Comparison of ENCODE assay signal across 8 cellular contexts in genomic region chr5:69024241-69024651, GRCh38.
A peak's percentile ranks its signal among the peaks of the same experiment; 100 is the strongest.
DNase-seq lines count a peak whose midpoint lies in the region; ATAC-seq and TF ChIP-seq lines count a peak whose summit lies in the region.

No MANE protein-coding gene starts in this region.

- no peak overlapping the region for H3K27ac ChIP-seq in HL-60 (replicated peaks)

- peak; percentile 54 to 61 for DNase-seq in NCI-H2081 (lab: John Stamatoyannopoulos, UW)
- no peak for DNase-seq in NCI-H2081 treated with DMSO at 0.1 percent for 48 hours (lab: John Stamatoyannopoulos, UW)
- DNase-seq in HL-60 (ENCODE audit: low read depth in 1 of 2, low spot score in 1 of 2) = peak in 1 of 2 experiments; percentile 19
- peak; percentile 41 to 58 for DNase-seq in SHP77 (lab: John Stamatoyannopoulos, UW)
- peak; percentile 12 for DNase-seq in endothelial cell (ENCODE audit: low spot score)
- peak in 3 of 10 donors; percentile 9 to 34 (median 30) for DNase-seq in naive thymus-derived CD8-positive, alpha-beta T cell
- no peak for DNase-seq in epidermal melanocyte (ENCODE audit: insufficient read length, low spot score)

- no peak overlapping the region for H3K27ac Mint-ChIP-seq in endothelial cell (ENCODE audit: unreplicated experiment)
- no peak overlapping the region for H3K27ac Mint-ChIP-seq in naive thymus-derived CD8-positive, alpha-beta T cell

- H3K4me1 Mint-ChIP-seq in endothelial cell (ENCODE audit: unreplicated experiment) = no peaks in the 10 kb centered on the region
- peaks cover 0 to 5% (median 3%) of the 10 kb centered on the region in 4 donors for H3K4me1 Mint-ChIP-seq in naive thymus-derived CD8-positive, alpha-beta T cell

- peak; percentile 15 for TF ChIP-seq CTCF in HL-60 (IDR thresholded peaks at IDR 0.05; ENCODE audit: insufficient read depth, low read length)
- peak; percentile 74 for TF ChIP-seq CTCF in endothelial cell (IDR thresholded peaks at IDR 0.05; ENCODE audit: unreplicated experiment)

- H3K27me3 ChIP-seq in HL-60 (ENCODE audit: insufficient read depth, poor library complexity, severe bottlenecking) = no peaks in the 10 kb centered on the region

- H3K27me3 Mint-ChIP-seq in endothelial cell (ENCODE audit: unreplicated experiment) = peaks cover 3% of the 10 kb centered on the region
- peaks cover 2 to 12% (median 7%) of the 10 kb centered on the region in 5 donors for H3K27me3 Mint-ChIP-seq in naive thymus-derived CD8-positive, alpha-beta T cell

- H3K36me3 Mint-ChIP-seq in endothelial cell (ENCODE audit: low read depth, unreplicated experiment) = no peaks in the 10 kb centered on the region
- H3K36me3 Mint-ChIP-seq in naive thymus-derived CD8-positive, alpha-beta T cell = no peaks in the 10 kb centered on the region

- peak; percentile 50 to 54 for ATAC-seq in naive thymus-derived CD8-positive, alpha-beta T cell
- no peak for ATAC-seq in GM21619 (IDR thresholded peaks at IDR 0.05; ENCODE audit: unreplicated experiment)

- no peak overlapping the region for H3K4me3 Mint-ChIP-seq in endothelial cell (ENCODE audit: unreplicated experiment)
- H3K4me3 Mint-ChIP-seq in naive thymus-derived CD8-positive, alpha-beta T cell = no peak overlapping the region

- H3K4me3 ChIP-seq in HL-60 (replicated peaks; ENCODE audit: insufficient read depth, low read length) = no peak overlapping the region

- no peaks in the 10 kb centered on the region for H3K9me3 Mint-ChIP-seq in endothelial cell (ENCODE audit: unreplicated experiment)
- H3K9me3 Mint-ChIP-seq in naive thymus-derived CD8-positive, alpha-beta T cell = no peaks in the 10 kb centered on the region

- POLR2A ChIA-PET in naive thymus-derived CD8-positive, alpha-beta T cell (lab: Charles Lee) = no interaction called here

Comparison
In these comparisons a context has a peak if more than half of its experiments do, and no peak if none do; other contexts are left out.
1. DNase-seq: peak in NCI-H2081 (2 of 2), SHP77 (2 of 2) and endothelial cell (single experiment); none in NCI-H2081 treated with DMSO at 0.1 percent for 48 hours (single experiment) and epidermal melanocyte (single experiment).